1 cellular context compared by ENCODE assay signal in the genomic region with DNA sequence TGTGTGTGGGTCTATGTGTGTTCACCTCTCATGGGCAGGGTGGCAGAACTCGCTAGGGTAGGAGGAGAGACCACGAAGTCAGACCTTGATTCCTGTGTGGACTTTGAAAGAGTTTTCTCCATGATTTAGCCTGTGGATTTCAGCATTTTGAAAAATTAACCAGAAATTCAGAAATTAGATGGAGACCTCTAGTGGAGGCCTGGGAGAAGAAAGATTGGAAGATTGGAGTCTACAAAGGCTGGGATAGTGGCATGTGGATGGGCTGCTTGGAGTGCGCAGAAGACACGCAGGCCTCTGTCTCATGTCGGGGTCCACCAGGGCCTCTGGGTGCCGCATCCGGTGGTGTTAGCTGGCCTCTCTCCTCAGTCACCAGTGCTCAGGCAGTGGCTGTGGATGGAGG.
TF ChIP-seq lines count a peak whose summit lies in the region.

No MANE protein-coding gene starts in this region.

TF ChIP-seq in GM23338, 12 proteins besides CTCF, POLR2A, EP300 and RAD21 (continued from another document):
- TF ChIP-seq ZNF114 (CRISPR knock-in tag; IDR thresholded peaks at IDR 0.05), result no peak
- no peak for TF ChIP-seq ZNF331 (CRISPR knock-in tag; IDR thresholded peaks at IDR 0.05; ENCODE audit: low read depth)
- TF ChIP-seq POLR2AphosphoS5 (IDR thresholded peaks at IDR 0.05; ENCODE audit: low read depth), result no peak
- TF ChIP-seq EZH2phosphoT487 (IDR thresholded peaks at IDR 0.05; ENCODE audit: unreplicated experiment), result no peak
- TF ChIP-seq, protein P1, sequence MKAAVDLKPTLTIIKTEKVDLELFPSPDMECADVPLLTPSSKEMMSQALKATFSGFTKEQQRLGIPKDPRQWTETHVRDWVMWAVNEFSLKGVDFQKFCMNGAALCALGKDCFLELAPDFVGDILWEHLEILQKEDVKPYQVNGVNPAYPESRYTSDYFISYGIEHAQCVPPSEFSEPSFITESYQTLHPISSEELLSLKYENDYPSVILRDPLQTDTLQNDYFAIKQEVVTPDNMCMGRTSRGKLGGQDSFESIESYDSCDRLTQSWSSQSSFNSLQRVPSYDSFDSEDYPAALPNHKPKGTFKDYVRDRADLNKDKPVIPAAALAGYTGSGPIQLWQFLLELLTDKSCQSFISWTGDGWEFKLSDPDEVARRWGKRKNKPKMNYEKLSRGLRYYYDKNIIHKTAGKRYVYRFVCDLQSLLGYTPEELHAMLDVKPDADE (IDR thresholded peaks at IDR 0.05), result no peak
- TF ChIP-seq CREB1 (CRISPR knock-in tag; IDR thresholded peaks at IDR 0.05; ENCODE audit: low read depth), result no peak
- TF ChIP-seq STAT1 (IDR thresholded peaks at IDR 0.05; ENCODE audit: unreplicated experiment), result no peak
- no peak for TF ChIP-seq EZH2 (IDR thresholded peaks at IDR 0.05; ENCODE audit: low read depth, unreplicated experiment)
- TF ChIP-seq, protein P2, sequence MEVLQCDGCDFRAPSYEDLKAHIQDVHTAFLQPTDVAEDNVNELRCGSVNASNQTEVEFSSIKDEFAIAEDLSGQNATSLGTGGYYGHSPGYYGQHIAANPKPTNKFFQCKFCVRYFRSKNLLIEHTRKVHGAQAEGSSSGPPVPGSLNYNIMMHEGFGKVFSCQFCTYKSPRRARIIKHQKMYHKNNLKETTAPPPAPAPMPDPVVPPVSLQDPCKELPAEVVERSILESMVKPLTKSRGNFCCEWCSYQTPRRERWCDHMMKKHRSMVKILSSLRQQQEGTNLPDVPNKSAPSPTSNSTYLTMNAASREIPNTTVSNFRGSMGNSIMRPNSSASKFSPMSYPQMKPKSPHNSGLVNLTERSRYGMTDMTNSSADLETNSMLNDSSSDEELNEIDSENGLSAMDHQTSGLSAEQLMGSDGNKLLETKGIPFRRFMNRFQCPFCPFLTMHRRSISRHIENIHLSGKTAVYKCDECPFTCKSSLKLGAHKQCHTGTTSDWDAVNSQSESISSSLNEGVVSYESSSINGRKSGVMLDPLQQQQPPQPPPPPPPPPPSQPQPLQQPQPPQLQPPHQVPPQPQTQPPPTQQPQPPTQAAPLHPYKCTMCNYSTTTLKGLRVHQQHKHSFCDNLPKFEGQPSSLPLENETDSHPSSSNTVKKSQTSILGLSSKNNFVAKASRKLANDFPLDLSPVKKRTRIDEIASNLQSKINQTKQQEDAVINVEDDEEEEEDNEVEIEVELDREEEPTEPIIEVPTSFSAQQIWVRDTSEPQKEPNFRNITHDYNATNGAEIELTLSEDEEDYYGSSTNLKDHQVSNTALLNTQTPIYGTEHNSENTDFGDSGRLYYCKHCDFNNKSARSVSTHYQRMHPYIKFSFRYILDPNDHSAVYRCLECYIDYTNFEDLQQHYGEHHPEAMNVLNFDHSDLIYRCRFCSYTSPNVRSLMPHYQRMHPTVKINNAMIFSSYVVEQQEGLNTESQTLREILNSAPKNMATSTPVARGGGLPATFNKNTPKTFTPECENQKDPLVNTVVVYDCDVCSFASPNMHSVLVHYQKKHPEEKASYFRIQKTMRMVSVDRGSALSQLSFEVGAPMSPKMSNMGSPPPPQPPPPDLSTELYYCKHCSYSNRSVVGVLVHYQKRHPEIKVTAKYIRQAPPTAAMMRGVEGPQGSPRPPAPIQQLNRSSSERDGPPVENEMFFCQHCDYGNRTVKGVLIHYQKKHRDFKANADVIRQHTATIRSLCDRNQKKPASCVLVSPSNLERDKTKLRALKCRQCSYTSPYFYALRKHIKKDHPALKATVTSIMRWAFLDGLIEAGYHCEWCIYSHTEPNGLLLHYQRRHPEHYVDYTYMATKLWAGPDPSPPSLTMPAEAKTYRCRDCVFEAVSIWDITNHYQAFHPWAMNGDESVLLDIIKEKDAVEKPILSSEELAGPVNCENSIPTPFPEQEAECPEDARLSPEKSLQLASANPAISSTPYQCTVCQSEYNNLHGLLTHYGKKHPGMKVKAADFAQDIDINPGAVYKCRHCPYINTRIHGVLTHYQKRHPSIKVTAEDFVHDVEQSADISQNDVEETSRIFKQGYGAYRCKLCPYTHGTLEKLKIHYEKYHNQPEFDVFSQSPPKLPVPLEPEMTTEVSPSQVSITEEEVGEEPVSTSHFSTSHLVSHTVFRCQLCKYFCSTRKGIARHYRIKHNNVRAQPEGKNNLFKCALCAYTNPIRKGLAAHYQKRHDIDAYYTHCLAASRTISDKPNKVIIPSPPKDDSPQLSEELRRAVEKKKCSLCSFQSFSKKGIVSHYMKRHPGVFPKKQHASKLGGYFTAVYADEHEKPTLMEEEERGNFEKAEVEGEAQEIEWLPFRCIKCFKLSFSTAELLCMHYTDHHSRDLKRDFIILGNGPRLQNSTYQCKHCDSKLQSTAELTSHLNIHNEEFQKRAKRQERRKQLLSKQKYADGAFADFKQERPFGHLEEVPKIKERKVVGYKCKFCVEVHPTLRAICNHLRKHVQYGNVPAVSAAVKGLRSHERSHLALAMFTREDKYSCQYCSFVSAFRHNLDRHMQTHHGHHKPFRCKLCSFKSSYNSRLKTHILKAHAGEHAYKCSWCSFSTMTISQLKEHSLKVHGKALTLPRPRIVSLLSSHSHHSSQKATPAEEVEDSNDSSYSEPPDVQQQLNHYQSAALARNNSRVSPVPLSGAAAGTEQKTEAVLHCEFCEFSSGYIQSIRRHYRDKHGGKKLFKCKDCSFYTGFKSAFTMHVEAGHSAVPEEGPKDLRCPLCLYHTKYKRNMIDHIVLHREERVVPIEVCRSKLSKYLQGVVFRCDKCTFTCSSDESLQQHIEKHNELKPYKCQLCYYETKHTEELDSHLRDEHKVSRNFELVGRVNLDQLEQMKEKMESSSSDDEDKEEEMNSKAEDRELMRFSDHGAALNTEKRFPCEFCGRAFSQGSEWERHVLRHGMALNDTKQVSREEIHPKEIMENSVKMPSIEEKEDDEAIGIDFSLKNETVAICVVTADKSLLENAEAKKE (CRISPR knock-in tag; IDR thresholded peaks at IDR 0.05), result no peak
- TF ChIP-seq NANOG (IDR thresholded peaks at IDR 0.05; ENCODE audit: borderline replicate concordance), result no peak
